1 cellular context compared by ENCODE assay signal in the genomic region with DNA sequence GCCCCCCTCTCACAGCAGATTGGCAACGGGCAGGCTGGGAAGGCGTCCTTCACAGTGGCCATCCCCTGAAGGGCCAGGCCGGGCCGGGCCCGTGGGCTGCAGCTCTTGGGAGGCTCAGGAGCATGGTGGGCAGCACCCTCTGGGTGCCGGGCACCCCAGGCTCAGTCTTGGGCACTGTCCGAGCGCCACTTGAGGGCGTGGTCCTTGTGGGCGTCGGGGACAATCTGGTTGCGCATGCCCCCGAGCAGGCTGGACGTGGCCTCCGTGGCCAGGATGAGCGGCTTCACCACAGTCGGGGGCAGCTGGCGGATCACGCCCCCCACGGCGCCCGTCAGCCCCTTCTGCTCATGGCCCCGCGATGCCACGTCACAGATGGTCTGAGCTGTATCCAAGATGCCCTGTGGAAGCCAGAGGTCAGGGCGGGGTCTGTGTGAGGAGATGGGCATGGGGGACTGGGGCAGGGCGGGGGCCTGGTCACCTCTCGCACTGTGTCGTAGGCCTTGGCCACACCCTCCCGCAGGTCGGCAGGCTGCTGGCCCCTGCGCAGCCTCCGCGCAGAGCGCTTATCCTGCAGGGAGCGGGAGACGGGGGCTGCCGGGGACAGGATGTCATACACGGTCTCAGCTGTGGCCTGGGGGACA.
A peak's percentile ranks its signal among the peaks of the same experiment; 100 is the strongest.
TF ChIP-seq lines count a peak whose summit lies in the region.

No MANE protein-coding gene starts in this region.

TF ChIP-seq in K562, 482 proteins besides CTCF, POLR2A, EP300 and RAD21:
- TF ChIP-seq CREB1 (IDR thresholded peaks at IDR 0.05), result no peak
- 0 out of 2 replicates have a peak, but pooled peaks have one; percentile 17 for TF ChIP-seq CREB1 (CRISPR knock-in tag; IDR thresholded peaks at IDR 0.05)
- TF ChIP-seq ZKSCAN1 (IDR thresholded peaks at IDR 0.05; ENCODE audit: low read depth, low read length), result no peak
- TF ChIP-seq HNRNPL (IDR thresholded peaks at IDR 0.05; ENCODE audit: low read depth, low read length), result peak; percentile 54; the same call in 1 of the 2 replicates
- TF ChIP-seq, protein P1, sequence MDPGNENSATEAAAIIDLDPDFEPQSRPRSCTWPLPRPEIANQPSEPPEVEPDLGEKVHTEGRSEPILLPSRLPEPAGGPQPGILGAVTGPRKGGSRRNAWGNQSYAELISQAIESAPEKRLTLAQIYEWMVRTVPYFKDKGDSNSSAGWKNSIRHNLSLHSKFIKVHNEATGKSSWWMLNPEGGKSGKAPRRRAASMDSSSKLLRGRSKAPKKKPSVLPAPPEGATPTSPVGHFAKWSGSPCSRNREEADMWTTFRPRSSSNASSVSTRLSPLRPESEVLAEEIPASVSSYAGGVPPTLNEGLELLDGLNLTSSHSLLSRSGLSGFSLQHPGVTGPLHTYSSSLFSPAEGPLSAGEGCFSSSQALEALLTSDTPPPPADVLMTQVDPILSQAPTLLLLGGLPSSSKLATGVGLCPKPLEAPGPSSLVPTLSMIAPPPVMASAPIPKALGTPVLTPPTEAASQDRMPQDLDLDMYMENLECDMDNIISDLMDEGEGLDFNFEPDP (CRISPR knock-in tag; IDR thresholded peaks at IDR 0.05), result no peak
- TF ChIP-seq POLR2G (IDR thresholded peaks at IDR 0.05; ENCODE audit: low read depth, low read length), result peak; percentile 16; the same call in 1 of the 2 replicates
- TF ChIP-seq ZBTB7A (IDR thresholded peaks at IDR 0.05; ENCODE audit: borderline replicate concordance, control insufficient read depth, low read depth, low read length), result peak; percentile 21; the same call in 1 of the 2 replicates
- no peak for TF ChIP-seq RBM34 (IDR thresholded peaks at IDR 0.05; ENCODE audit: borderline replicate concordance, insufficient read depth, low read length)
- TF ChIP-seq RBFOX2 (IDR thresholded peaks at IDR 0.05; ENCODE audit: low read depth, low read length), result 0 out of 2 replicates have a peak, but pooled peaks have one; percentile 15
- TF ChIP-seq, protein P2, sequence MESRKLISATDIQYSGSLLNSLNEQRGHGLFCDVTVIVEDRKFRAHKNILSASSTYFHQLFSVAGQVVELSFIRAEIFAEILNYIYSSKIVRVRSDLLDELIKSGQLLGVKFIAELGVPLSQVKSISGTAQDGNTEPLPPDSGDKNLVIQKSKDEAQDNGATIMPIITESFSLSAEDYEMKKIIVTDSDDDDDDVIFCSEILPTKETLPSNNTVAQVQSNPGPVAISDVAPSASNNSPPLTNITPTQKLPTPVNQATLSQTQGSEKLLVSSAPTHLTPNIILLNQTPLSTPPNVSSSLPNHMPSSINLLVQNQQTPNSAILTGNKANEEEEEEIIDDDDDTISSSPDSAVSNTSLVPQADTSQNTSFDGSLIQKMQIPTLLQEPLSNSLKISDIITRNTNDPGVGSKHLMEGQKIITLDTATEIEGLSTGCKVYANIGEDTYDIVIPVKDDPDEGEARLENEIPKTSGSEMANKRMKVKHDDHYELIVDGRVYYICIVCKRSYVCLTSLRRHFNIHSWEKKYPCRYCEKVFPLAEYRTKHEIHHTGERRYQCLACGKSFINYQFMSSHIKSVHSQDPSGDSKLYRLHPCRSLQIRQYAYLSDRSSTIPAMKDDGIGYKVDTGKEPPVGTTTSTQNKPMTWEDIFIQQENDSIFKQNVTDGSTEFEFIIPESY (CRISPR knock-in tag; IDR thresholded peaks at IDR 0.05), result peak; percentile 91
- TF ChIP-seq SP1 (CRISPR knock-in tag; IDR thresholded peaks at IDR 0.05), result peak; percentile 37; the same call in 1 of the 2 replicates
TF ChIP-seq in K562: peak in this region for 7.
